Comparison of ENCODE assay signal across 28 cellular contexts in the genomic region with DNA sequence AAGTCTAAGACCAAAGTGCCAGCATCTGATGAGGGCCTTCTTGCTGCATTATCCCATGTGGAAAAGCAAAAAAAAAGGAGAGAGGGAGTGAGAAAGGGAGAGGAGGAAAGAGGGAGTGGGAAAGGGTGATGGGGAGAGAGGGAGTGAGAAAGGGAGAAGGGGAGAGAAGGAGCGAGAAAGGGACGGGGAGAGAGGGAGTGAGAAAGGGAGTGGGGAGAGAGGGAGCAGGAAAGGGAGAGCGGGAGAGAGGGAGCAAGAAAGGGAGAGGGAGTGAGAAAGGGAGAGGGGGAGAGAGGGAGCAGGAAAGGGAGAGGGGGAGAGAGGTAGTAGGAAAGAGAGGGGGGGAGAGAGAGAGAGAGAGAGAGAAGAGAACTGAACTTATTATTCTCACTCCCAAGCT.
"Had no signal": no experiment of that assay in that cellular context is flagged by ENCODE, and none has a peak within 500 bp of the region (broad histone marks: within the 10 kb centered on the region; RNA-seq: fewer than 3 reads in every experiment).

No MANE protein-coding gene starts in this region.

- H3K27ac ChIP-seq: stomach, suprapubic skin, testis, thoracic aorta, thyroid gland, tibial artery, tibial nerve, transverse colon, upper lobe of left lung, upper lobe of right lung, uterus, vagina had no signal

- DNase-seq: stimulated activated CD4-positive, alpha-beta T cell treated with anti-CD3 and anti-CD28 coated beads, Interleukin-2, amount 100 ng/mL, for 48 hours; stimulated activated CD4-positive, alpha-beta T cell treated with anti-CD3 and anti-CD28 coated beads, Interleukin-4, amount 100 ng/mL, for 1 hour; stimulated activated CD4-positive, alpha-beta T cell treated with anti-CD3 and anti-CD28 coated beads, Interleukin-4, amount 100 ng/mL, for 24 hours; stimulated activated CD4-positive, alpha-beta T cell treated with anti-CD3 and anti-CD28 coated beads, Interleukin-4, amount 100 ng/mL, for 4 hours; stimulated activated CD8-positive, alpha-beta memory T cell treated with anti-CD3 and anti-CD28 coated beads, Interleukin-4, amount 100 ng/mL, for 48 hours; stimulated activated naive B cell treated with anti-CD40 and anti-IgM and Interleukin-4, amounts not matched to agents 10 μg/mL and 1 μg/mL and 100 μg/mL, for 72 hours; stimulated activated naive CD4-positive, alpha-beta T cell; stimulated activated naive CD4-positive, alpha-beta T cell treated with Interleukin-2 at 50 U/mL for 16 hours; stimulated activated naive CD8-positive, alpha-beta T cell treated with anti-CD3 and anti-CD28 coated beads, Interleukin-15, amount 100 ng/mL, for 72 hours; stimulated activated naive CD8-positive, alpha-beta T cell treated with anti-CD3 and anti-CD28 coated beads, Interleukin-15, Interleukin-2, amounts not matched to agents 100 U/mL and 50 U/mL, for 24 hours; stomach; substantia nigra; testis; thyroid gland; tibial artery; transverse colon; trophoblast cell; upper lobe of left lung; upper lobe of right lung; uterus had no signal

- H3K4me1 ChIP-seq: stomach, suprapubic skin, testis, thyroid gland, tibial artery, tibial nerve, transverse colon, upper lobe of left lung, upper lobe of right lung, uterus, vagina had no signal

- H3K9me3 Mint-ChIP-seq: stimulated activated memory B cell treated with anti-CD40 and anti-IgM and Interleukin-4, amounts not matched to agents 10 μg/mL and 1 μg/mL and 100 μg/mL, for 72 hours; type B pancreatic cell had no signal

- H3K27me3 Mint-ChIP-seq: stimulated activated memory B cell treated with anti-CD40 and anti-IgM and Interleukin-4, amounts not matched to agents 10 μg/mL and 1 μg/mL and 100 μg/mL, for 72 hours; stimulated activated naive CD8-positive, alpha-beta T cell treated with anti-CD3 and anti-CD28 coated beads, Interleukin-15, amount 100 ng/mL, for 72 hours; stimulated activated naive CD8-positive, alpha-beta T cell treated with anti-CD3 and anti-CD28 coated beads, Interleukin-15, Interleukin-2, amounts not matched to agents 100 ng/mL and 50 ng/mL, for 24 hours; type B pancreatic cell had no signal

- H3K9me3 ChIP-seq: stomach, suprapubic skin, testis, thoracic aorta, thyroid gland, transverse colon, upper lobe of left lung, upper lobe of right lung, uterus, vagina had no signal

- H3K4me3 Mint-ChIP-seq: stimulated activated effector memory CD8-positive, alpha-beta T cell treated with anti-CD3 and anti-CD28 coated beads, Interleukin-12 subunit alpha, Interleukin-12 subunit beta, amount 100 ng/mL, for 72 hours; stimulated activated memory B cell treated with anti-CD40 and anti-IgM and Interleukin-4, amounts not matched to agents 10 μg/mL and 1 μg/mL and 100 μg/mL, for 72 hours; stimulated activated naive B cell treated with anti-CD40 and anti-IgM and Interleukin-4, amounts not matched to agents 10 μg/mL and 1 μg/mL and 100 μg/mL, for 72 hours; stimulated activated naive CD8-positive, alpha-beta T cell treated with anti-CD3 and anti-CD28 coated beads, Interleukin-15, amount 100 ng/mL, for 72 hours; stimulated activated naive CD8-positive, alpha-beta T cell treated with anti-CD3 and anti-CD28 coated beads, Interleukin-15, Interleukin-2, amounts not matched to agents 100 ng/mL and 50 ng/mL, for 24 hours; type B pancreatic cell had no signal

- H3K36me3 ChIP-seq: stomach, suprapubic skin, thoracic aorta, thyroid gland, tibial artery, tibial nerve, transverse colon, upper lobe of left lung, upper lobe of right lung, uterus, vagina had no signal

- H3K36me3 Mint-ChIP-seq: stimulated activated effector memory CD8-positive, alpha-beta T cell treated with anti-CD3 and anti-CD28 coated beads, Interleukin-12 subunit alpha, Interleukin-12 subunit beta, amount 100 ng/mL, for 72 hours; stimulated activated memory B cell treated with anti-CD40 and anti-IgM and Interleukin-4, amounts not matched to agents 10 μg/mL and 1 μg/mL and 100 μg/mL, for 72 hours; stimulated activated naive B cell treated with anti-CD40 and anti-IgM and Interleukin-4, amounts not matched to agents 10 μg/mL and 1 μg/mL and 100 μg/mL, for 72 hours; type B pancreatic cell had no signal

- H3K4me3 ChIP-seq: stomach, suprapubic skin, testis, thoracic aorta, thyroid gland, tibial artery, tibial nerve, transverse colon, upper lobe of left lung, upper lobe of right lung, uterus, vagina had no signal

- H3K27me3 ChIP-seq: stomach, suprapubic skin, testis, thyroid gland, tibial artery, tibial nerve, transverse colon, upper lobe of left lung, upper lobe of right lung, uterus, vagina had no signal

- H3K27ac Mint-ChIP-seq: stimulated activated effector memory CD8-positive, alpha-beta T cell treated with anti-CD3 and anti-CD28 coated beads, Interleukin-12 subunit alpha, Interleukin-12 subunit beta, amount 100 ng/mL, for 72 hours; stimulated activated memory B cell treated with anti-CD40 and anti-IgM and Interleukin-4, amounts not matched to agents 10 μg/mL and 1 μg/mL and 100 μg/mL, for 72 hours; stimulated activated naive B cell treated with anti-CD40 and anti-IgM and Interleukin-4, amounts not matched to agents 10 μg/mL and 1 μg/mL and 100 μg/mL, for 72 hours; stimulated activated naive CD8-positive, alpha-beta T cell treated with anti-CD3 and anti-CD28 coated beads, Interleukin-15, amount 100 ng/mL, for 72 hours; stimulated activated naive CD8-positive, alpha-beta T cell treated with anti-CD3 and anti-CD28 coated beads, Interleukin-15, Interleukin-2, amounts not matched to agents 100 ng/mL and 50 ng/mL, for 24 hours; type B pancreatic cell had no signal

- H3K4me1 Mint-ChIP-seq: stimulated activated effector memory CD8-positive, alpha-beta T cell treated with anti-CD3 and anti-CD28 coated beads, Interleukin-12 subunit alpha, Interleukin-12 subunit beta, amount 100 ng/mL, for 72 hours; stimulated activated memory B cell treated with anti-CD40 and anti-IgM and Interleukin-4, amounts not matched to agents 10 μg/mL and 1 μg/mL and 100 μg/mL, for 72 hours; stimulated activated naive B cell treated with anti-CD40 and anti-IgM and Interleukin-4, amounts not matched to agents 10 μg/mL and 1 μg/mL and 100 μg/mL, for 72 hours; stimulated activated naive CD8-positive, alpha-beta T cell treated with anti-CD3 and anti-CD28 coated beads, Interleukin-15, amount 100 ng/mL, for 72 hours had no signal
